ENCODE assay signal across 1 cellular context in genomic region chrX:153726286-153727107, GRCh38.
TF ChIP-seq lines count a peak whose summit lies in the region.

No MANE protein-coding gene starts in this region.

TF ChIP-seq in HepG2, 621 proteins besides CTCF, POLR2A, EP300 and RAD21 (continued from another document and continues in another):
- 0 out of 2 replicates have a peak, but pooled peaks have one; percentile 42 for TF ChIP-seq MAZ (IDR thresholded peaks at IDR 0.05; ENCODE audit: borderline replicate concordance, low read depth, low read length)
- no peak; the same call in 1 of the 2 replicates for TF ChIP-seq MAZ (CRISPR knock-in tag; IDR thresholded peaks at IDR 0.05; ENCODE audit: low read depth)
- TF ChIP-seq ZFP36 (IDR thresholded peaks at IDR 0.05; ENCODE audit: borderline replicate concordance, low read depth, low read length, partially characterized antibody) = no peak
- TF ChIP-seq DZIP1 (CRISPR knock-in tag; IDR thresholded peaks at IDR 0.05) = no peak
- no peak for TF ChIP-seq SNRNP70 (IDR thresholded peaks at IDR 0.05; ENCODE audit: low read depth, low read length)
- TF ChIP-seq TBP (CRISPR knock-in tag; IDR thresholded peaks at IDR 0.05) = no peak
- no peak for TF ChIP-seq ZNF230 (CRISPR knock-in tag; IDR thresholded peaks at IDR 0.05)
- 0 out of 2 replicates have a peak, but pooled peaks have one; percentile 36 for TF ChIP-seq POLR2AphosphoS5 (IDR thresholded peaks at IDR 0.05; ENCODE audit: low read depth, low read length)
- no peak for TF ChIP-seq ZNF660 (CRISPR knock-in tag; IDR thresholded peaks at IDR 0.05; ENCODE audit: borderline replicate concordance, low read depth)
- peak; percentile 35; the same call in 1 of the 2 replicates for TF ChIP-seq ARNT2 (CRISPR knock-in tag; IDR thresholded peaks at IDR 0.05; ENCODE audit: low read depth)
- peak in 1 of 2 experiments; percentile 31; a peak in 1 of 4 replicates for TF ChIP-seq KLF16 (CRISPR knock-in tag; IDR thresholded peaks at IDR 0.05)
- no peak for TF ChIP-seq ZNF383 (CRISPR knock-in tag; IDR thresholded peaks at IDR 0.05; ENCODE audit: borderline replicate concordance)
- TF ChIP-seq ZNF7 (CRISPR knock-in tag; IDR thresholded peaks at IDR 0.05) = no peak
- TF ChIP-seq SALL1 (CRISPR knock-in tag; IDR thresholded peaks at IDR 0.05) = peak; percentile 76
- TF ChIP-seq POLR2G (IDR thresholded peaks at IDR 0.05; ENCODE audit: low read depth, low read length) = peak; percentile 73
- TF ChIP-seq ZNF839 (CRISPR knock-in tag; IDR thresholded peaks at IDR 0.05; ENCODE audit: borderline replicate concordance) = no peak
- no peak for TF ChIP-seq ZNF639 (CRISPR knock-in tag; conservative IDR thresholded peaks at IDR 0.05)
- no peak for TF ChIP-seq SRSF4 (IDR thresholded peaks at IDR 0.05; ENCODE audit: low read depth, low read length, poor library complexity, severe bottlenecking)
- peak; percentile 81 for TF ChIP-seq GABPB1 (CRISPR knock-in tag; IDR thresholded peaks at IDR 0.05)
- TF ChIP-seq ZC3H13 (CRISPR knock-in tag; IDR thresholded peaks at IDR 0.05) = peak; percentile 78
- TF ChIP-seq ZBTB46 (CRISPR knock-in tag; IDR thresholded peaks at IDR 0.05; ENCODE audit: borderline replicate concordance) = no peak
- TF ChIP-seq ETV6 (CRISPR knock-in tag; conservative IDR thresholded peaks at IDR 0.05) = no peak
- no peak for TF ChIP-seq ZXDC (CRISPR knock-in tag; IDR thresholded peaks at IDR 0.05)
- TF ChIP-seq TAF1 (CRISPR knock-in tag; IDR thresholded peaks at IDR 0.05) = peak; percentile 68
- no peak for TF ChIP-seq KDM6A (CRISPR knock-in tag; IDR thresholded peaks at IDR 0.05; ENCODE audit: low read depth)
- TF ChIP-seq POGZ (CRISPR knock-in tag; IDR thresholded peaks at IDR 0.05) = peak; percentile 43; the same call in 1 of the 2 replicates
- TF ChIP-seq KDM4B (CRISPR knock-in tag; IDR thresholded peaks at IDR 0.05) = no peak
- TF ChIP-seq HNRNPH1 (optimal IDR thresholded peaks at IDR 0.05; ENCODE audit: low read depth, low read length) = no peak
- TF ChIP-seq MIER3 (CRISPR knock-in tag; IDR thresholded peaks at IDR 0.05; ENCODE audit: borderline replicate concordance) = no peak; the same call in 1 of the 2 replicates
- TF ChIP-seq REPIN1 (CRISPR knock-in tag; IDR thresholded peaks at IDR 0.05; ENCODE audit: borderline replicate concordance, low read depth) = 0 out of 2 replicates have a peak, but pooled peaks have one; percentile 44
- peak; percentile 74 for TF ChIP-seq HOXA3 (CRISPR knock-in tag; IDR thresholded peaks at IDR 0.05)
- no peak for TF ChIP-seq SYNCRIP (IDR thresholded peaks at IDR 0.05; ENCODE audit: insufficient read depth, low read depth, low read length)
- no peak; the same call in 1 of the 2 replicates for TF ChIP-seq ZFP82 (CRISPR knock-in tag; IDR thresholded peaks at IDR 0.05; ENCODE audit: borderline replicate concordance)
- TF ChIP-seq HMGXB3 (CRISPR knock-in tag; IDR thresholded peaks at IDR 0.05; ENCODE audit: borderline replicate concordance) = no peak
- TF ChIP-seq THAP11 (CRISPR knock-in tag; IDR thresholded peaks at IDR 0.05) = peak; percentile 47
- peak; percentile 52; the same call in 1 of the 2 replicates for TF ChIP-seq NFE2L2 (IDR thresholded peaks at IDR 0.05; ENCODE audit: low read length)
- no peak for TF ChIP-seq ZNF274 (CRISPR knock-in tag; IDR thresholded peaks at IDR 0.05)
- no peak for TF ChIP-seq SSRP1 (CRISPR knock-in tag; IDR thresholded peaks at IDR 0.05)
- TF ChIP-seq HHEX (CRISPR knock-in tag; IDR thresholded peaks at IDR 0.05) = peak; percentile 6; the same call in 1 of the 2 replicates
- no peak for TF ChIP-seq ARNT (IDR thresholded peaks at IDR 0.05)
- TF ChIP-seq ZNF687 (CRISPR knock-in tag; IDR thresholded peaks at IDR 0.05) = peak; percentile 65
- no peak for TF ChIP-seq U2AF1 (optimal IDR thresholded peaks at IDR 0.05; ENCODE audit: low read depth, low read length)
- no peak for TF ChIP-seq MED13 (CRISPR knock-in tag; IDR thresholded peaks at IDR 0.05)
- no peak for TF ChIP-seq TRIM24 (CRISPR knock-in tag; IDR thresholded peaks at IDR 0.05)
- TF ChIP-seq TSC22D2 (CRISPR knock-in tag; IDR thresholded peaks at IDR 0.05; ENCODE audit: borderline replicate concordance) = no peak
- TF ChIP-seq NFIB (CRISPR knock-in tag; IDR thresholded peaks at IDR 0.05; ENCODE audit: borderline replicate concordance) = no peak
- no peak for TF ChIP-seq ZNF3 (CRISPR knock-in tag; IDR thresholded peaks at IDR 0.05)
- no peak for TF ChIP-seq ZBTB20 (CRISPR knock-in tag; IDR thresholded peaks at IDR 0.05; ENCODE audit: borderline replicate concordance, low read depth)
- no peak for TF ChIP-seq ZNF577 (CRISPR knock-in tag; IDR thresholded peaks at IDR 0.05; ENCODE audit: borderline replicate concordance, low read depth)
- TF ChIP-seq ATF7 (IDR thresholded peaks at IDR 0.05) = no peak
- no peak for TF ChIP-seq ATF7 (CRISPR knock-in tag; IDR thresholded peaks at IDR 0.05)
- TF ChIP-seq SMARCC2 (IDR thresholded peaks at IDR 0.05) = no peak
- TF ChIP-seq BRCA1 (CRISPR knock-in tag; IDR thresholded peaks at IDR 0.05) = no peak
- TF ChIP-seq MBNL3 (CRISPR knock-in tag; conservative IDR thresholded peaks at IDR 0.05) = no peak
- no peak for TF ChIP-seq ZNF337 (CRISPR knock-in tag; IDR thresholded peaks at IDR 0.05; ENCODE audit: borderline replicate concordance, low read depth)
- no peak for TF ChIP-seq HOXA7 (CRISPR knock-in tag; IDR thresholded peaks at IDR 0.05)
